1 cellular context compared by ENCODE assay signal in the genomic region with DNA sequence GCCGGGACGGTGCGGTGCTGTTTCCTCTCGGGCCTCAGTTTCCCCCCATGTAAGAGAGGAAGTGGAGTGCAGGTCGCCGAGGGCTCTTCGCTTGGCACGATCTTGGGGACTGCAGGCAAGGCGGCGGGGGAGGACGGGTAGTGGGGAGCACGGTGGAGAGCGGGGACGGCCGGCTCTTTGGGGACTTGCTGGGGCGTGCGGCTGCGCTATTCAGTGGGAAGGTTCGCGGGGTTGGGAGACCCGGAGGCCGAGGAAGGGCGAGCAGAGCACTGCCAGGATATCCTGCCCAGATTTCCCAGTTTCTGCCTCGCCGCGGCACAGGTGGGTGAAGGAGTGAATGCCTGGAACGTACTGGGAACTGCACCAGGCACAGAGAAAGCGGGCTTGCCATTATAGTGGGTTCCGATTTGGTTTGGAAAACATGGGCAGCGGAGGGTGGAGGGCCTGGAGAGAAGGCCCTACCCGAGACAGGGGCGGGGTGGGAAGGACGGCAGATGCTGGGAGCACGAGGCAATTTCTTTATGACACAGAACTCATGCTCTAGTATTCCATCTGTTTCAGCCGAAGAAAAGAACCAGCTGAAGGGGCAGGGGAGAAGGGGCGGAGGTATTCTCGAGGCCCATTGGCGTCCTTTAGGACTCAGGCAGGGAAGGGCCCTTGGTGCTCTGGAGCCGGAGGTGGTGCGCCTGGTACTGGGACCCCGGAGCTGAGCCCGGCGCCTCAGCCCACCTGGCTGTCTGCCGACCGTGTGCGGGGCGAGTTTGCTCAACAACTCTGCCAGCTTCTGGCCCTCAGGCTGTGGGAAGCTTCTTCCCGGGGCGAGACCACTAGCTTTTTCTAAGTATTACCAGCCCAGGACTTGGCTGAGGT.
TF ChIP-seq lines count a peak whose summit lies in the region.

No MANE protein-coding gene starts in this region.

TF ChIP-seq in H1, 55 proteins besides CTCF, POLR2A, EP300 and RAD21:
- TF ChIP-seq RNF2 (IDR thresholded peaks at IDR 0.05; ENCODE audit: borderline replicate concordance, low read depth, low read length, missing control alignments, poor library complexity, severe bottlenecking) (peak; percentile 28), CREB1 (IDR thresholded peaks at IDR 0.05) (no peak), SUZ12 (IDR thresholded peaks at IDR 0.05; ENCODE audit: low read length) (peak; percentile 77), PHF8 (conservative IDR thresholded peaks at IDR 0.05; ENCODE audit: low read depth, low read length) (0 out of 2 replicates have a peak, but pooled peaks have one; percentile 19), ZNF274 (IDR thresholded peaks at IDR 0.05; ENCODE audit: borderline replicate concordance, extremely low read depth, low read length) (no peak), SIX5 (IDR thresholded peaks at IDR 0.05; ENCODE audit: low read depth, low read length) (no peak), RBBP5 (IDR thresholded peaks at IDR 0.05; ENCODE audit: borderline replicate concordance, low read depth, low read length) (no peak), SIN3A (conservative IDR thresholded peaks at IDR 0.05 in 1 of 2, IDR thresholded peaks at IDR 0.05 in 1 of 2; ENCODE audit: low read depth in 1 of 2, low read length in 2 of 2) (no peak), CHD2 (IDR thresholded peaks at IDR 0.05; ENCODE audit: low read length) (no peak), TAF7 (optimal IDR thresholded peaks at IDR 0.05; ENCODE audit: borderline replicate concordance, low read depth, low read length) (no peak), EZH2 (IDR thresholded peaks at IDR 0.05; ENCODE audit: low read depth, low read length, severe bottlenecking) (peak; percentile 76), POLR2AphosphoS5 (IDR thresholded peaks at IDR 0.05; ENCODE audit: low read depth, low read length) (no peak), ASH2L (IDR thresholded peaks at IDR 0.05; ENCODE audit: low read length) (peak; percentile 27), HDAC2 (IDR thresholded peaks at IDR 0.05; ENCODE audit: borderline replicate concordance in 1 of 2, low read depth in 2 of 2, low read length in 2 of 2) (0 out of 4 replicates have a peak, but pooled peaks of 1 of the 2 experiments have one; percentile 20), SAP30 (IDR thresholded peaks at IDR 0.05; ENCODE audit: insufficient read depth, insufficient replicate concordance, low read length) (no peak)
- TF ChIP-seq, protein P1, sequence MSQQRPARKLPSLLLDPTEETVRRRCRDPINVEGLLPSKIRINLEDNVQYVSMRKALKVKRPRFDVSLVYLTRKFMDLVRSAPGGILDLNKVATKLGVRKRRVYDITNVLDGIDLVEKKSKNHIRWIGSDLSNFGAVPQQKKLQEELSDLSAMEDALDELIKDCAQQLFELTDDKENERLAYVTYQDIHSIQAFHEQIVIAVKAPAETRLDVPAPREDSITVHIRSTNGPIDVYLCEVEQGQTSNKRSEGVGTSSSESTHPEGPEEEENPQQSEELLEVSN (IDR thresholded peaks at IDR 0.05): peak; percentile 55
TF ChIP-seq in H1: peak in this region for 7.
